8 cellular contexts compared by ENCODE assay signal in genomic region chr10:7045891-7046599, GRCh38.
DNase-seq lines count a peak whose midpoint lies in the region; ATAC-seq lines count a peak whose summit lies in the region.

No MANE protein-coding gene starts in this region.

- DNase-seq in CD1c-positive myeloid dendritic cell (ENCODE audit: extremely low spot score) (peak; percentile 86), UCSD-AML1 (lab: John Stamatoyannopoulos, UW; ENCODE audit: unreplicated experiment) (peak; percentile 56), NCI-H69 (lab: John Stamatoyannopoulos, UW) (no peak), NCI-H2081 treated with DMSO at 0.1 percent for 48 hours (lab: John Stamatoyannopoulos, UW) (no peak), LoVo (ENCODE audit: low spot score) (no peak)
- no peak for DNase-seq in stimulated activated CD4-positive, alpha-beta T cell treated with anti-CD3 and anti-CD28 coated beads, Interleukin-1b, Interleukin-23, amount 100 ng/mL, for 48 hours

- ATAC-seq in GM19351 (IDR thresholded peaks at IDR 0.05; ENCODE audit: unreplicated experiment) (peak; percentile 88), HG03159 (IDR thresholded peaks at IDR 0.05; ENCODE audit: unreplicated experiment) (peak; percentile 73)

Comparison
In these comparisons a context has a peak if more than half of its experiments do, and no peak if none do; other contexts are left out.
1. DNase-seq: peak in CD1c-positive myeloid dendritic cell (single experiment) and UCSD-AML1 (single experiment); none in NCI-H69 (single experiment), stimulated activated CD4-positive, alpha-beta T cell treated with anti-CD3 and anti-CD28 coated beads, Interleukin-1b, Interleukin-23, amount 100 ng/mL, for 48 hours (single experiment), NCI-H2081 treated with DMSO at 0.1 percent for 48 hours (single experiment) and LoVo (single experiment).